ENCODE assay signal across 8 cellular contexts in the genomic region with DNA sequence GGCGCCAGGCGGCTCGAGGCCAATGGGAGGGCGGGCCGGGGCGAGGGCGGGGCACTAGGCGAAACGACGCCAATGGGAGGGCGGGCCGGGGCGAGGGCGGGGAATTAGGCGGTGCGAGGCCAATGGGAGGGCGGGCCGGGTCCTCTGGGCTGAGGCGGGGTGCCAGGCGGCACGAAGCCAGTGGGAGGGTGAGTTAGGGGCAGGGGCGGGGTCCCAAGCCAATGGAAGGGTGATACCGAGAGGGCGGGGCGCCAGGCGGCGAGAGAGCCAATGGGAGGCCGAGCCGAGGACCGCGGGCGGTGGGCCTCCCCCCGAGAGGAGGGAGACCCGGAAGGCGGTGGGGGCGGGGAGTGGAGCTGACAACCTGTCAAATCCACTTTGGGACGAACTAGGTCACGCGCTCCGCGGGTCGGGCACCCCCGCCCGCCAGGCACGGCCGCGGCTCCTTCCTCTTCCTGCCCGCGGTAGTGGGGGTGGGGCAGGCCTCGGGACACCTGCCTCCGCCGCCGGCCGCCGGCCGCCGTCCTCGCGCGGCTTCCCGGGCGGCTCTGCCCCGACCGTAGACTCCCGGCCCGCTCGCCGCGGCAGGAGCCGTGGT. TPM values are rescaled to one million over a fixed set of nuclear protein-coding genes. Genes with fewer than 3 reads are reported as not detected.
DNase-seq lines count a peak whose midpoint lies in the region; ATAC-seq and TF ChIP-seq lines count a peak whose summit lies in the region.

No MANE protein-coding gene starts in this region.

- peak overlapping the region; percentile 84 for H3K9ac ChIP-seq in SK-N-MC (ENCODE audit: insufficient read length)

- no peaks in the 10 kb centered on the region for H3K36me3 ChIP-seq in SK-N-MC (ENCODE audit: insufficient read depth, low read length)
- H3K36me3 ChIP-seq in testis (ENCODE audit: low read depth, missing control alignments) = no peaks in the 10 kb centered on the region

- DNase-seq in NCI-H1048 (lab: John Stamatoyannopoulos, UW) = peak; percentile 99
- peak; percentile 80 for DNase-seq in SK-N-MC (ENCODE audit: low read depth, low spot score)
- DNase-seq in activated naive CD4-positive, alpha-beta T cell treated with anti-CD3 and anti-CD28 coated beads, Interleukin-2, amount 50 U/mL, for 72 hours (ENCODE audit: low spot score in 2 of 2) = peak; percentile 100
- peak; percentile 99 for DNase-seq in glomerular visceral epithelial cell (ENCODE audit: extremely low spot score)
- DNase-seq in omental fat pad (ENCODE audit: low spot score) = peak; percentile 98
- DNase-seq in testis = peak; percentile 100

- TF ChIP-seq POLR2A in testis (IDR thresholded peaks at IDR 0.05) = peak; percentile 79

- H3K36me3 Mint-ChIP-seq in activated naive CD4-positive, alpha-beta T cell treated with anti-CD3 and anti-CD28 coated beads, Interleukin-2, amount 50 U/mL, for 72 hours = no peaks in the 10 kb centered on the region

- peak overlapping the region; percentile 71; the same call in 1 of the 2 replicates for H3K27ac ChIP-seq in SK-N-MC
- peak overlapping the region; percentile 98 to 100 for H3K27ac ChIP-seq in testis

- H3K9me3 ChIP-seq in SK-N-MC (ENCODE audit: low read depth, low read length) (no peaks in the 10 kb centered on the region), testis (no peaks in the 10 kb centered on the region)

- ATAC-seq in HG02588 (IDR thresholded peaks at IDR 0.05; ENCODE audit: unreplicated experiment) (peak; percentile 88), omental fat pad (ENCODE audit: low FRiP score) (peak; percentile 98)
- peak; percentile 87 to 92 for ATAC-seq in activated naive CD4-positive, alpha-beta T cell treated with anti-CD3 and anti-CD28 coated beads, Interleukin-2, amount 50 U/mL, for 72 hours

- H3K4me3 ChIP-seq in GM08714 (ENCODE audit: low read length) (peak overlapping the region; percentile 75), SK-N-MC (peak overlapping the region; percentile 95), testis (peak overlapping the region; percentile 94 to 98)

- TF ChIP-seq CTCF in omental fat pad (IDR thresholded peaks at IDR 0.05) (no peak), testis (IDR thresholded peaks at IDR 0.05) (peak in 1 of 3 experiments; percentile 2)

- H3K4me1 ChIP-seq in testis = peaks cover 19% of the 10 kb centered on the region

- intact Hi-C loops in testis (cut with DNase I; ENCODE audit: low total_unique reads) = no loop called here

- no peaks in the 10 kb centered on the region for H3K27me3 ChIP-seq in testis

- peak overlapping the region in 1 of 2 donors; percentile 76 for H3K27ac Mint-ChIP-seq in activated naive CD4-positive, alpha-beta T cell treated with anti-CD3 and anti-CD28 coated beads, Interleukin-2, amount 50 U/mL, for 72 hours

- WGBS in testis, 2 donors = 0 to 1% methylated on average over 6 to 38 of the region's 70 CpGs

- H3K9me3 Mint-ChIP-seq in activated naive CD4-positive, alpha-beta T cell treated with anti-CD3 and anti-CD28 coated beads, Interleukin-2, amount 50 U/mL, for 72 hours = no peaks in the 10 kb centered on the region

RNA-seq across cellular contexts. Expression of a gene that starts 28.0 kb away (rescaled TPM):
- 10 to 100 TPM; 65.7 to 69.1 TPM for total RNA-seq in activated naive CD4-positive, alpha-beta T cell treated with anti-CD3 and anti-CD28 coated beads, Interleukin-2, amount 50 U/mL, for 72 hours
- total RNA-seq in omental fat pad = 10 to 100 TPM; 52.5 to 84.3 (median 59.2) TPM
- total RNA-seq in testis = 100 to 1,000 TPM; 154 to 167 TPM
- polyA plus RNA-seq in testis (ENCODE audit: insufficient read depth, low read depth, low replicate concordance) = 32.8 TPM

Comparison
In these comparisons a context has a peak if more than half of its experiments do, and no peak if none do; other contexts are left out.
1. Peak in every context shown above with its lines: DNase-seq, ATAC-seq, H3K4me3 ChIP-seq and H3K27ac ChIP-seq.